In genomic region chr5:171813270-171813669, GRCh38 we compare ENCODE assay signal across 6 cellular contexts. TPM values are rescaled to one million over a fixed set of nuclear protein-coding genes. Genes with fewer than 3 reads are reported as not detected.
"Had no signal": no experiment of that assay in that cellular context is flagged by ENCODE, and none has a peak within 500 bp of the region (broad histone marks: within the 10 kb centered on the region; RNA-seq: fewer than 3 reads in every experiment).

No MANE protein-coding gene starts in this region.

- DNase-seq: H9, HCEC 1CT, IMR-90 had no signal

- H3K9me3 Mint-ChIP-seq: GM23338 had no signal

- H2AFZ ChIP-seq: GM23338 had no signal

- H3K4me3 Mint-ChIP-seq: GM23338, H9 had no signal

- H3K4me3 ChIP-seq: GM23338 had no signal

- H3K4me1 Mint-ChIP-seq: GM23338 had no signal

- ATAC-seq: GM23338 had no signal

- H3K27ac Mint-ChIP-seq: GM23338, H9 had no signal

- H3K4me2 ChIP-seq: GM23338 had no signal

RNA-seq across cellular contexts. Expression of gene SMIM23, which starts 27.7 kb away (rescaled TPM):
- total RNA-seq: GM23338, H1, H9, HT-29, IMR-90 had no signal
- polyA plus RNA-seq: GM23338, H1, IMR-90 had no signal
